13 cellular contexts compared by ENCODE assay signal in genomic region chr20:9919271-9920014, GRCh38.
DNase-seq lines count a peak whose midpoint lies in the region; ATAC-seq lines count a peak whose summit lies in the region.
"Had no signal": no experiment of that assay in that cellular context is flagged by ENCODE, and none has a peak within 500 bp of the region (broad histone marks: within the 10 kb centered on the region; RNA-seq: fewer than 3 reads in every experiment).

No MANE protein-coding gene starts in this region.

- DNase-seq in SIG-M5 treated with dmso at 0.1 percent for 504 hours (lab: John Stamatoyannopoulos, UW; ENCODE audit: unreplicated experiment) (peak; percentile 95), head of caudate nucleus (no peak), NCI-H2171 (lab: John Stamatoyannopoulos, UW) (no peak), H7 (no peak)
- DNase-seq in NK-92 treated with Interleukin-12 subunit alpha and Interleukin-12 subunit beta, amount 100 ng/mL, for 24 hours (lab: John Stamatoyannopoulos, UW): no peak
- DNase-seq: activated CD4-positive, CD25-positive, alpha-beta regulatory T cell; activated naive CD4-positive, alpha-beta T cell treated with anti-CD3 and anti-CD28 coated beads, Interleukin-2, amount 10 ng/mL, durations not matched to agents 7 days and 5 days; CD8-positive, alpha-beta T cell; naive thymus-derived CD8-positive, alpha-beta T cell; thyroid gland had no signal

- no peak overlapping the region for H3K4me3 ChIP-seq in H7 (ENCODE audit: insufficient read depth, low read depth, low read length)
- H3K4me3 ChIP-seq: thyroid gland had no signal

- ATAC-seq in GM18519 (IDR thresholded peaks at IDR 0.05; ENCODE audit: low FRiP score, unreplicated experiment) (peak; percentile 67), GM21529 (IDR thresholded peaks at IDR 0.05; ENCODE audit: unreplicated experiment) (peak; percentile 84), HG03159 (IDR thresholded peaks at IDR 0.05; ENCODE audit: unreplicated experiment) (peak; percentile 96)
- ATAC-seq: CD8-positive, alpha-beta T cell; naive thymus-derived CD8-positive, alpha-beta T cell had no signal

- intact Hi-C loops in head of caudate nucleus (cut with DNase I): loop anchor here (10.0 kb wide), 1 partner anchor 305 kb away; no protein-coding TSS in a partner anchor

- H3K36me3 ChIP-seq in H7 (replicated peaks; ENCODE audit: control insufficient read depth, insufficient read depth, low read length): no peaks in the 10 kb centered on the region
- H3K36me3 ChIP-seq: thyroid gland had no signal

- no peaks in the 10 kb centered on the region for H3K27me3 ChIP-seq in H7 (ENCODE audit: control insufficient read depth, insufficient read depth, low read length)
- H3K27me3 ChIP-seq: thyroid gland had no signal
